In genomic region chr17:43888548-43888947, GRCh38 we compare ENCODE assay signal across 28 cellular contexts. TPM values are rescaled to one million over a fixed set of nuclear protein-coding genes. Genes with fewer than 3 reads are reported as not detected.
"Had no signal": no experiment of that assay in that cellular context is flagged by ENCODE, and none has a peak within 500 bp of the region (broad histone marks: within the 10 kb centered on the region; RNA-seq: fewer than 3 reads in every experiment).

No MANE protein-coding gene starts in this region.

- ATAC-seq: foreskin keratinocyte; gastroesophageal sphincter; heart right ventricle; left ventricle myocardium superior; lower lobe of right lung; natural killer cell; stimulated activated naive CD8-positive, alpha-beta T cell treated with anti-CD3 and anti-CD28 coated beads, Interleukin-15, Interleukin-2, amounts not matched to agents 100 U/mL and 50 U/mL, for 24 hours had no signal

- H3K9me3 ChIP-seq: colonic mucosa, esophagus muscularis mucosa, gastroesophageal sphincter, heart right ventricle, lower lobe of right lung, prostate gland, right atrium auricular region, sigmoid colon, testis, tibial artery had no signal

- H3K36me3 ChIP-seq: colonic mucosa, lower lobe of right lung, prostate gland, right atrium auricular region had no signal

- H3K4me3 ChIP-seq: colonic mucosa, esophagus muscularis mucosa, gastroesophageal sphincter, heart right ventricle, lower lobe of right lung, prostate gland, right atrium auricular region, sigmoid colon, testis, tibial artery had no signal

- H3K27ac ChIP-seq: colonic mucosa, esophagus muscularis mucosa, foreskin keratinocyte, gastroesophageal sphincter, heart right ventricle, lower lobe of right lung, parathyroid adenoma, prostate gland, right atrium auricular region, sigmoid colon, testis, tibial artery had no signal

- DNase-seq: colonic mucosa; effector CD8-positive, alpha-beta T cell; foreskin keratinocyte; heart right ventricle; hippocampal formation; left ventricle myocardium superior; lower lobe of right lung; natural killer cell; sigmoid colon; stimulated activated CD4-positive, alpha-beta T cell treated with anti-CD3 and anti-CD28 coated beads, Interleukin-4, amount 100 ng/mL, for 4 hours; stimulated activated naive CD8-positive, alpha-beta T cell treated with anti-CD3 and anti-CD28 coated beads, Interleukin-15, Interleukin-2, amounts not matched to agents 100 U/mL and 50 U/mL, for 24 hours; substantia nigra; testis; tibial artery had no signal

- H3K27me3 ChIP-seq: colonic mucosa, esophagus muscularis mucosa, gastroesophageal sphincter, heart right ventricle, right atrium auricular region, sigmoid colon, testis, tibial artery had no signal

RNA-seq across cellular contexts. Expression of gene CD300LG, which starts 41.6 kb away (rescaled TPM):
- total RNA-seq: endothelial cell of umbilical vein, epithelial cell of proximal tubule, fibroblast of lung, foreskin keratinocyte, myocyte, natural killer cell, neural crest cell, osteoblast had no signal

RNA-seq across cellular contexts. Expression of gene PPY, which starts 53.7 kb away (rescaled TPM):
- total RNA-seq: endothelial cell of umbilical vein, epithelial cell of proximal tubule, esophagus muscularis mucosa, fibroblast of lung, foreskin keratinocyte, gastroesophageal sphincter, heart right ventricle, left ventricle myocardium superior, lower lobe of right lung, mesenteric fat pad, myocyte, natural killer cell, neural crest cell, osteoblast, prostate gland, right atrium auricular region, sigmoid colon, skeletal muscle tissue, testis, urinary bladder had no signal

RNA-seq across cellular contexts. Expression of gene MPP3, which starts 55.6 kb away (rescaled TPM):
- total RNA-seq: natural killer cell had no signal
